Comparison of ENCODE assay signal across 8 cellular contexts in genomic region chr12:1083888-1084262, GRCh38.
DNase-seq lines count a peak whose midpoint lies in the region; ATAC-seq and TF ChIP-seq lines count a peak whose summit lies in the region.

No MANE protein-coding gene starts in this region.

- H3K27ac ChIP-seq in esophagus muscularis mucosa (replicated peaks in 1 of 4), result peak overlapping the region; percentile 38 to 72 (median 64)
- H3K27ac ChIP-seq in CD4-positive, alpha-beta memory T cell (ENCODE audit: low read depth, low read length), result no peak overlapping the region

- CTCF ChIA-PET in CD4-positive, alpha-beta memory T cell (lab: Charles Lee; ENCODE audit: partially characterized antibody), result interaction anchor here (3.7 kb wide), 1 partner anchor 9 kb away, joined by 23 read pairs; no protein-coding TSS in a partner anchor

- peaks cover 12 to 21% (median 16%) of the 10 kb centered on the region in 4 donors for H3K4me1 ChIP-seq in esophagus muscularis mucosa
- no peaks in the 10 kb centered on the region for H3K4me1 ChIP-seq in CD4-positive, alpha-beta memory T cell (ENCODE audit: insufficient read depth, low read length)

- intact Hi-C loops in esophagus muscularis mucosa (cut with DNase I) (no loop called here), sciatic nerve (cut with DNase I) (no loop called here)
- intact Hi-C loops in CD4-positive, alpha-beta memory T cell (cut with micrococcal nuclease), result no loop called here

- no peaks in the 10 kb centered on the region for H3K36me3 ChIP-seq in esophagus muscularis mucosa
- H3K36me3 ChIP-seq in CD4-positive, alpha-beta memory T cell (ENCODE audit: insufficient read depth, low read length), result no peaks in the 10 kb centered on the region

- no peaks in the 10 kb centered on the region for H3K27me3 ChIP-seq in esophagus muscularis mucosa
- no peaks in the 10 kb centered on the region for H3K27me3 ChIP-seq in CD4-positive, alpha-beta memory T cell (ENCODE audit: insufficient read depth, low read length)

- POLR2A ChIA-PET in CD4-positive, alpha-beta memory T cell (lab: Charles Lee; ENCODE audit: partially characterized antibody), result no interaction called here

- no peak for TF ChIP-seq CTCF in esophagus muscularis mucosa (IDR thresholded peaks at IDR 0.05)

- peaks cover 0 to 5% of the 10 kb centered on the region in 2 donors for H3K36me3 Mint-ChIP-seq in CD4-positive, alpha-beta memory T cell

- DNase-seq in H4 (ENCODE audit: low spot score) (peak; percentile 65), NCI-H526 (lab: John Stamatoyannopoulos, UW) (peak; percentile 68 to 69), esophagus muscularis mucosa (ENCODE audit: extremely low spot score) (no peak), sciatic nerve (ENCODE audit: low spot score) (no peak)
- no peak for DNase-seq in CD4-positive, alpha-beta memory T cell

- TF ChIP-seq POLR2A in esophagus muscularis mucosa (IDR thresholded peaks at IDR 0.05; ENCODE audit: low read depth), result no peak

- ATAC-seq in sciatic nerve, result peak; percentile 51
- ATAC-seq in GM19324 (IDR thresholded peaks at IDR 0.05; ENCODE audit: low FRiP score, unreplicated experiment), result no peak
- ATAC-seq in GM19463 (IDR thresholded peaks at IDR 0.05; ENCODE audit: unreplicated experiment), result no peak
- no peak for ATAC-seq in GM19395 (IDR thresholded peaks at IDR 0.05; ENCODE audit: unreplicated experiment)

- TF ChIP-seq EP300 in esophagus muscularis mucosa (IDR thresholded peaks at IDR 0.05), result no peak

- H3K4me1 Mint-ChIP-seq in CD4-positive, alpha-beta memory T cell, result peaks cover 0 to 3% (median under 1%) of the 10 kb centered on the region in 4 donors

- no peak overlapping the region for H3K4me3 Mint-ChIP-seq in CD4-positive, alpha-beta memory T cell

- peaks cover 0 to 3% (median 0%) of the 10 kb centered on the region in 8 donors for H3K9me3 Mint-ChIP-seq in CD4-positive, alpha-beta memory T cell

- H3K9me3 ChIP-seq in esophagus muscularis mucosa, result no peaks in the 10 kb centered on the region
- H3K9me3 ChIP-seq in CD4-positive, alpha-beta memory T cell (ENCODE audit: control insufficient read depth in 1 of 2, low read length in 2 of 2), result no peaks in the 10 kb centered on the region

- peak overlapping the region in 3 of 7 donors; percentile 43 to 74 (median 47) for H3K27ac Mint-ChIP-seq in CD4-positive, alpha-beta memory T cell

- no peaks in the 10 kb centered on the region for H3K27me3 Mint-ChIP-seq in CD4-positive, alpha-beta memory T cell

- 39% methylated on average over 3 of the region's 3 CpGs for WGBS in esophagus muscularis mucosa

- H3K4me3 ChIP-seq in esophagus muscularis mucosa, result peak overlapping the region in 2 of 4 donors; percentile 0 to 20
- H3K4me3 ChIP-seq in CD4-positive, alpha-beta memory T cell (ENCODE audit: low read length in 2 of 2), result no peak overlapping the region

Comparison
In these comparisons a context has a peak if more than half of its experiments do, and no peak if none do; other contexts are left out.
1. DNase-seq: peak in H4 (single experiment) and NCI-H526 (2 of 2); none in esophagus muscularis mucosa (single experiment), sciatic nerve (single experiment) and CD4-positive, alpha-beta memory T cell (0 of 5).